ENCODE assay signal across 10 cellular contexts in the genomic region with DNA sequence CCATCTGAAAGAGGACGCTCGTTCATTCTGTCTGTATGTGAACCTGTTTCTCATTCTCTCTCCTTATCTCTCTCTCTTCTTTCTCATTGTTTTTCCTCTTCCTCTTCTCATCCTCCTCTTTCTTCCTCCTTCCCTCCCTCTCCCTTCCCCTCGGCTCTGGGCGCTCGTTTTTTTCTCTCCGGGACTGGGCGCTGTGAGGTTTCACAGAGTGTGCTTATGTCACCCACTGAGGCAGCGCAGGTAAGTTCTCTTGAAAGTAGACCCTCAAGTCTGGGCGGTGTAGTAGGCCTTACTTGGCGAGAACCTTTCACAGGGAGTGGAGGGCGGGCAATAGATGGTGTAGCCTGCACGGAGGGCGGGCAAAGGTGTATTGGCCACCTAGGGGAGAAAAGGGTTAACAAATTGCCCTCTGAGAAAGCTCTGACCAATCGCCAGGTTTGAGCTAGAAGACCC. TPM values are rescaled to one million over a fixed set of nuclear protein-coding genes. Genes with fewer than 3 reads are reported as not detected.
DNase-seq lines count a peak whose midpoint lies in the region; ATAC-seq and TF ChIP-seq lines count a peak whose summit lies in the region.
"Had no signal": no experiment of that assay in that cellular context is flagged by ENCODE, and none has a peak within 500 bp of the region (broad histone marks: within the 10 kb centered on the region; RNA-seq: fewer than 3 reads in every experiment).

No MANE protein-coding gene starts in this region.

- peak overlapping the region; percentile 43 for H3K4me3 Mint-ChIP-seq in endodermal cell

- peaks cover 4% of the 10 kb centered on the region; the same call in 1 of the 2 replicates for H4K20me1 ChIP-seq in SK-N-SH (ENCODE audit: insufficient read depth)

- TF ChIP-seq CTCF in SK-N-SH (IDR thresholded peaks at IDR 0.05), result no peak
- peak; percentile 23 for TF ChIP-seq CTCF in endodermal cell (conservative IDR thresholded peaks at IDR 0.05)
- TF ChIP-seq CTCF in prostate gland (IDR thresholded peaks at IDR 0.05), result no peak

- peaks cover 22% of the 10 kb centered on the region for H3F3A ChIP-seq in SK-N-SH (replicated peaks; ENCODE audit: insufficient read depth)

- H3K4me3 ChIP-seq in SK-N-SH (ENCODE audit: low read depth in 2 of 2, low read length in 1 of 2) (peak overlapping the region; percentile 61 to 74; a peak in 3 of 4 replicates), HUES64 (ENCODE audit: low read length) (peak overlapping the region; percentile 43), endodermal cell (ENCODE audit: low read length) (no peak overlapping the region), prostate gland (peak overlapping the region in 1 of 2 donors; percentile 31)
- H3K4me3 ChIP-seq: transverse colon had no signal

- no peak for ATAC-seq in SK-N-SH treated with all-trans-retinoic acid at 6 μM for 48 hours

- H3K4me2 ChIP-seq in SK-N-SH, result peak overlapping the region; percentile 86

- intact Hi-C loops in prostate gland (cut with DNase I), result loop anchor here (5.0 to 10.0 kb wide), 2 partner anchors 69 to 371 kb away; partner anchors contain the start of gene SIX4

- POLR2A ChIA-PET in SK-N-SH (lab: Yijun Ruan, JAX), result interaction anchor here (0.8 kb wide), 1 partner anchor 16 kb away, joined by 3 read pairs; no protein-coding TSS in a partner anchor

- WGBS in SK-N-SH (ENCODE audit: low lambda C conversion rate), result 23% methylated on average over 14 of the region's 14 CpGs
- 1% methylated on average over 14 of the region's 14 CpGs for WGBS in HUES64
- 1 to 2% methylated on average over 13 to 14 of the region's 14 CpGs for WGBS in endodermal cell (ENCODE audit: insufficient coverage in 1 of 2, insufficient read length in 1 of 2), 2 experiments
- 44% methylated on average over 14 of the region's 14 CpGs for WGBS in prostate gland

- H3K4me1 ChIP-seq in SK-N-SH (ENCODE audit: control insufficient read depth in 1 of 2, insufficient read depth in 2 of 2, low read depth in 1 of 2, low read length in 1 of 2) (peaks cover 7 to 29% of the 10 kb centered on the region in 2 experiments; a peak in 3 of 4 replicates), HUES64 (ENCODE audit: insufficient read depth, low read length) (peaks cover 49% of the 10 kb centered on the region), endodermal cell (ENCODE audit: control insufficient read depth, insufficient read depth, low read length) (peaks cover 12% of the 10 kb centered on the region), prostate gland (replicated peaks) (peaks cover 2% of the 10 kb centered on the region)

- no peak for DNase-seq in SK-N-SH
- DNase-seq in endodermal cell, result peak; percentile 59
- DNase-seq in prostate gland (ENCODE audit: low spot score), result no peak
- no peak for DNase-seq in activated CD4-positive, alpha-beta T cell treated with anti-CD3 and anti-CD28 coated beads for 1 hour
- DNase-seq in HUDEP-2 (lab: John Stamatoyannopoulos, UW; ENCODE audit: unreplicated experiment in 76 of 76), result no peak
- no peak for DNase-seq in DMS53 treated with DMSO at 0.1 percent for 48 hours (lab: John Stamatoyannopoulos, UW; ENCODE audit: unreplicated experiment)
- DNase-seq: nucleus accumbens, transverse colon had no signal

- H3K36me3 ChIP-seq in SK-N-SH (replicated peaks in 1 of 2; ENCODE audit: control insufficient read depth in 1 of 2, insufficient read depth in 2 of 2, low read length in 1 of 2), result no peaks in the 10 kb centered on the region
- H3K36me3 ChIP-seq in HUES64 (ENCODE audit: insufficient read depth, low read length), result no peaks in the 10 kb centered on the region
- no peaks in the 10 kb centered on the region for H3K36me3 ChIP-seq in endodermal cell (ENCODE audit: control insufficient read depth, insufficient read depth, low read length)
- H3K36me3 ChIP-seq in prostate gland, result no peaks in the 10 kb centered on the region
- H3K36me3 ChIP-seq: transverse colon had no signal

- H3K27me3 ChIP-seq in SK-N-SH (ENCODE audit: insufficient read depth) (no peaks in the 10 kb centered on the region), HUES64 (ENCODE audit: insufficient read depth, low read length) (peaks cover 100% of the 10 kb centered on the region), endodermal cell (ENCODE audit: control insufficient read depth, insufficient read depth, low read length, poor library complexity, severe bottlenecking) (peaks cover 100% of the 10 kb centered on the region), prostate gland (replicated peaks; ENCODE audit: insufficient read depth) (no peaks in the 10 kb centered on the region)

- peak overlapping the region; percentile 94 for H3K9ac ChIP-seq in SK-N-SH
- H3K9ac ChIP-seq in HUES64 (ENCODE audit: low read depth, low read length), result no peak overlapping the region
- no peak overlapping the region for H3K9ac ChIP-seq in endodermal cell (ENCODE audit: extremely low read depth, low read length, poor library complexity, severe bottlenecking)

- H3K9me3 ChIP-seq in SK-N-SH, result no peaks in the 10 kb centered on the region
- no peaks in the 10 kb centered on the region for H3K9me3 ChIP-seq in HUES64 (ENCODE audit: insufficient read depth, low read depth, low read length)
- H3K9me3 ChIP-seq in endodermal cell (ENCODE audit: control insufficient read depth, low read length), result no peaks in the 10 kb centered on the region
- H3K9me3 ChIP-seq in prostate gland, result no peaks in the 10 kb centered on the region
- H3K9me3 ChIP-seq: transverse colon had no signal

- TF ChIP-seq POLR2A in prostate gland (IDR thresholded peaks at IDR 0.05), result no peak

- peak overlapping the region; percentile 67; the same call in 1 of the 2 replicates for H2AFZ ChIP-seq in SK-N-SH (ENCODE audit: low read depth)

- H3K27ac ChIP-seq in SK-N-SH (ENCODE audit: low read depth in 2 of 2, low read length in 1 of 2) (peak overlapping the region; percentile 81 to 87), HUES64 (ENCODE audit: low read depth, low read length) (no peak overlapping the region), endodermal cell (ENCODE audit: low read depth, low read length) (no peak overlapping the region), prostate gland (peak overlapping the region; percentile 92 to 93)
- H3K27ac ChIP-seq: transverse colon had no signal

- CTCF ChIA-PET in SK-N-SH (lab: Yijun Ruan, JAX), result interaction anchor here (0.7 to 1.2 kb wide), 5 partner anchors 9 to 372 kb away, joined by 3 to 4 read pairs (median 3); no protein-coding TSS in a partner anchor

- H3K36me3 Mint-ChIP-seq in endodermal cell (ENCODE audit: low read depth), result no peaks in the 10 kb centered on the region

- no peak for TF ChIP-seq RAD21 in SK-N-SH (IDR thresholded peaks at IDR 0.05; ENCODE audit: low read length)

- peaks cover 98% of the 10 kb centered on the region for H3K27me3 Mint-ChIP-seq in endodermal cell (ENCODE audit: insufficient read depth)

- no peak for TF ChIP-seq EP300 in SK-N-SH (IDR thresholded peaks at IDR 0.05; ENCODE audit: borderline replicate concordance in 1 of 2, low read depth in 1 of 2, low read length in 1 of 2)

- no peaks in the 10 kb centered on the region for H3K9me2 ChIP-seq in SK-N-SH

- peaks cover 62% of the 10 kb centered on the region for H3K4me1 Mint-ChIP-seq in endodermal cell

- H3K27ac Mint-ChIP-seq in endodermal cell, result no peak overlapping the region

- no peaks in the 10 kb centered on the region for H3K9me3 Mint-ChIP-seq in endodermal cell

- H3K79me2 ChIP-seq in SK-N-SH (ENCODE audit: insufficient read depth), result peaks cover 42% of the 10 kb centered on the region

TF ChIP-seq in SK-N-SH, 30 proteins besides CTCF, POLR2A, EP300 and RAD21:
- TF ChIP-seq PBX3 (IDR thresholded peaks at IDR 0.05) (no peak), GATA2 (CRISPR knock-in tag; IDR thresholded peaks at IDR 0.05) (no peak), CHD2 (IDR thresholded peaks at IDR 0.05; ENCODE audit: low read length, partially characterized antibody) (no peak), NRF1 (IDR thresholded peaks at IDR 0.05; ENCODE audit: low read depth, low read length) (no peak), MEF2A (IDR thresholded peaks at IDR 0.05; ENCODE audit: borderline replicate concordance, low read depth) (no peak), RXRA (IDR thresholded peaks at IDR 0.05; ENCODE audit: borderline replicate concordance, low read depth) (no peak)

TF ChIP-seq in SK-N-SH treated with all-trans-retinoic acid at 6 μM for 48 hours, 23 proteins besides CTCF, POLR2A, EP300 and RAD21:
- no peak for TF ChIP-seq GLIS3 (CRISPR knock-in tag; IDR thresholded peaks at IDR 0.05)
- no peak for TF ChIP-seq ZNF565 (CRISPR knock-in tag; conservative IDR thresholded peaks at IDR 0.05; ENCODE audit: low read depth)
TF ChIP-seq in SK-N-SH treated with all-trans-retinoic acid at 6 μM for 48 hours: peak in this region for 0.

RNA-seq across cellular contexts. Expression of gene SIX1, which starts 4.5 kb away (rescaled TPM):
- polyA plus RNA-seq in SK-N-SH (2012; rRNA removed), result 31.2 and 52.1 TPM in 2 replicates
- 34.8 and 43.7 TPM in 2 replicates for polyA plus RNA-seq in SK-N-SH (2012; cell fraction: cytosol; rRNA removed)
- polyA plus RNA-seq in SK-N-SH (2012; cell fraction: nucleus; rRNA removed), result 42.7 and 45.1 TPM in 2 replicates
- 2.0 TPM for polyA plus RNA-seq in HUES64 (2013, experiment 1 of 2)
- 2.7 TPM for polyA plus RNA-seq in HUES64 (2013, experiment 2 of 2)
- under 1 TPM in 1 of 2 donors, not detected in 1; 0.13 TPM for total RNA-seq in endodermal cell
- 4.8 TPM for polyA plus RNA-seq in endodermal cell (2013, experiment 1 of 2)
- 4.9 TPM for polyA plus RNA-seq in endodermal cell (2013, experiment 2 of 2)
- total RNA-seq in prostate gland, result 10 to 100 TPM; 23.5 to 25.0 TPM

Comparison
In these comparisons a context has a peak if more than half of its experiments do, and no peak if none do; other contexts are left out.
1. H3K27ac ChIP-seq: peak in SK-N-SH (2 of 2) and prostate gland (2 of 2); none in HUES64 (single experiment) and endodermal cell (single experiment).
2. RNA of gene SIX1, which starts 4.5 kb away (total RNA-seq): 23.5 to 25.0 TPM in prostate gland; 0.13 TPM in endodermal cell; every median in the first group is over 10 times any median in the second.